In the genomic region with DNA sequence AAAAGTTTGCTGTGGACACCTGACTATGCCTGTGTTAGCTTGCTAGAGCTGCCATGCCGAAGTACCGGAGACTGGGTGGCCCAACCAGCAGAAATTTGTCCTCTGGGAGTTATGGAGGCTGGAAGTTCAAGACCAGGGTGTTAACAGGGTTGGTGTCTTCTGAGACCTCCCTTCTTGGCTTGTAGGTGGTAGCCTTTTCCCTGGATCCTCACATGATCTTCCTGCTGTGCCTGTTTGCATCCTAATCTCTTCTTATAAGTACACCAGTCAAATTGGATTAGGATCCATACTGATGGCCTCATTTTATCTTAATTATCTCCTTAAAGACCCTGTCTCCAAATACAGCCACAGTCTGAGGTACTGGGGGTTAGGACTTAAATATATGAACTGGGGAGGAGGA, we compare ENCODE assay signal across 8 cellular contexts. TPM values are rescaled to one million over a fixed set of nuclear protein-coding genes. Genes with fewer than 3 reads are reported as not detected.
A peak's percentile ranks its signal among the peaks of the same experiment; 100 is the strongest.
DNase-seq lines count a peak whose midpoint lies in the region; ATAC-seq, FAIRE-seq and TF ChIP-seq lines count a peak whose summit lies in the region.

No MANE protein-coding gene starts in this region.

- H4K20me1 ChIP-seq in OCI-LY1 (ENCODE audit: insufficient read depth, low read length) (no peaks in the 10 kb centered on the region), endothelial cell of umbilical vein (replicated peaks; ENCODE audit: control insufficient read depth, extremely low read depth, insufficient read depth, low read length) (no peaks in the 10 kb centered on the region)

- H3K9me3 ChIP-seq in Caco-2 (no peaks in the 10 kb centered on the region), OCI-LY1 (ENCODE audit: low read length) (no peaks in the 10 kb centered on the region), endothelial cell of umbilical vein (replicated peaks; ENCODE audit: control insufficient read depth, insufficient read depth, low read length) (no peaks in the 10 kb centered on the region), ovary (no peaks in the 10 kb centered on the region)

- BruUV-seq in Caco-2 (replicated peaks; lab: Mats Ljungman, UMichigan) (no TSS peak), endothelial cell of umbilical vein (replicated peaks; lab: Mats Ljungman, UMichigan) (TSS peak; percentile 62)

- peak overlapping the region; percentile 92 for H3K4me3 Mint-ChIP-seq in Caco-2 (ENCODE audit: unreplicated experiment)

- TF ChIP-seq EP300 in ovary (IDR thresholded peaks at IDR 0.05) = no peak

- CTCF ChIA-PET in Caco-2 (lab: Charles Lee) (no interaction called here), endothelial cell of umbilical vein (lab: Charles Lee) (no interaction called here)

- no peaks in the 10 kb centered on the region for H3K9me3 Mint-ChIP-seq in Caco-2 (ENCODE audit: unreplicated experiment)

- H3K4me3 ChIP-seq in Caco-2 (ENCODE audit: low read depth, low read length) (peak overlapping the region; percentile 93), OCI-LY1 (ENCODE audit: low read depth, low read length, poor library complexity, severe bottlenecking) (peak overlapping the region; percentile 96), endothelial cell of umbilical vein (replicated peaks in 1 of 3; ENCODE audit: insufficient read depth in 1 of 3, low read depth in 1 of 3, low read length in 3 of 3) (peak overlapping the region; percentile 82 to 98 (median 91)), ovary (peak overlapping the region; percentile 57)

- no peaks in the 10 kb centered on the region for H3K27me3 Mint-ChIP-seq in Caco-2 (ENCODE audit: insufficient read depth, unreplicated experiment)

- WGBS in ovary, 3 donors = 64 to 71% (median 67%) methylated on average over 2 of the region's 2 CpGs

- FAIRE-seq in endothelial cell of umbilical vein (lab: Jason Lieb, UNC) = no peak

- H3K9ac ChIP-seq in OCI-LY1 (ENCODE audit: low read length) (peak overlapping the region; percentile 96), endothelial cell of umbilical vein (replicated peaks; ENCODE audit: extremely low read depth, insufficient read depth, low read length) (peak overlapping the region; percentile 76)

- TF ChIP-seq CTCF in Caco-2 (IDR thresholded peaks at IDR 0.05; ENCODE audit: insufficient read depth in 1 of 2, low read depth in 1 of 2, low read length in 1 of 2, severe bottlenecking in 1 of 2, unreplicated experiment in 1 of 2) (no peak), OCI-LY1 (IDR thresholded peaks at IDR 0.05; ENCODE audit: low read length) (no peak), endothelial cell of umbilical vein (IDR thresholded peaks at IDR 0.05; ENCODE audit: extremely low read depth in 1 of 2, insufficient read depth in 1 of 2, low read depth in 1 of 2, low read length in 2 of 2) (no peak), ovary (IDR thresholded peaks at IDR 0.05) (no peak)

- peak overlapping the region; percentile 50 for H3K27ac Mint-ChIP-seq in Caco-2 (ENCODE audit: unreplicated experiment)

- no peak for ATAC-seq in activated CD4-positive, CD25-positive, alpha-beta regulatory T cell treated with anti-CD3 and anti-CD28 coated beads, Interleukin-2, amount 50 U/mL, for 24 hours
- no peak for ATAC-seq in GM21526 (IDR thresholded peaks at IDR 0.05; ENCODE audit: low FRiP score, unreplicated experiment)
- no peak for ATAC-seq in HG02870 (IDR thresholded peaks at IDR 0.05; ENCODE audit: unreplicated experiment)

- H3K4me1 ChIP-seq in Caco-2 (0 out of 2 replicates have a peak, but pooled peaks cover 10% of the 10 kb centered on the region), OCI-LY1 (ENCODE audit: insufficient read depth, low read length, severe bottlenecking) (peaks cover 19% of the 10 kb centered on the region), endothelial cell of umbilical vein (ENCODE audit: control insufficient read depth, extremely low read depth, insufficient read depth, low read length) (peaks cover 6% of the 10 kb centered on the region), ovary (ENCODE audit: insufficient read depth) (peaks cover 12% of the 10 kb centered on the region)

- H3K4me2 ChIP-seq in OCI-LY1 (ENCODE audit: low read length) = peak overlapping the region; percentile 97
- peak overlapping the region; percentile 97 for H3K4me2 ChIP-seq in endothelial cell of umbilical vein (ENCODE audit: insufficient read depth, low read length)

- H3K36me3 ChIP-seq in Caco-2 (ENCODE audit: control insufficient read depth, insufficient read depth, low read length) (no peaks in the 10 kb centered on the region; the same call in 1 of the 2 replicates), OCI-LY1 (ENCODE audit: insufficient read depth, low read length) (peaks cover 19% of the 10 kb centered on the region; the same call in 1 of the 2 replicates), endothelial cell of umbilical vein (ENCODE audit: control insufficient read depth in 2 of 2, extremely low read depth in 1 of 2, insufficient read depth in 2 of 2, low read length in 2 of 2) (no peaks in the 10 kb centered on the region), ovary (no peaks in the 10 kb centered on the region)

- H3K9me1 ChIP-seq in endothelial cell of umbilical vein (replicated peaks; ENCODE audit: control insufficient read depth, extremely low read depth, insufficient read depth, low read length) = no peaks in the 10 kb centered on the region

- TF ChIP-seq POLR2A in endothelial cell of umbilical vein (IDR thresholded peaks at IDR 0.05; ENCODE audit: low read depth, low read length) (no peak), ovary (IDR thresholded peaks at IDR 0.05) (no peak)

- DNase-seq in Caco-2 (no peak), endothelial cell of umbilical vein (ENCODE audit: low read depth, low spot score) (no peak), ovary (no peak), ureter (ENCODE audit: low spot score) (no peak)

- H3F3A ChIP-seq in OCI-LY1 (ENCODE audit: insufficient read depth, low read length) = 0 out of 2 replicates have a peak, but pooled peaks cover 5% of the 10 kb centered on the region

- H3K27ac ChIP-seq in OCI-LY1 (ENCODE audit: low read depth, low read length, poor library complexity, severe bottlenecking) = no peak overlapping the region
- no peak overlapping the region for H3K27ac ChIP-seq in endothelial cell of umbilical vein (ENCODE audit: insufficient read depth, low read depth, low read length)
- no peak overlapping the region for H3K27ac ChIP-seq in ovary

- intact Hi-C loops in Caco-2 (cut with micrococcal nuclease; ENCODE audit: unreplicated experiment) = loop anchor here (1.0 kb wide), 1 partner anchor 39 kb away; no protein-coding TSS in a partner anchor
- intact Hi-C loops in endothelial cell of umbilical vein (cut with micrococcal nuclease) = loop anchor here (5.0 kb wide), 1 partner anchor 38 kb away; no protein-coding TSS in a partner anchor
- intact Hi-C loops in ovary (cut with DNase I) = no loop called here

- H3K9me2 ChIP-seq in OCI-LY1 (ENCODE audit: low read depth, low read length) = no peaks in the 10 kb centered on the region

- POLR2A ChIA-PET in Caco-2 (lab: Charles Lee) (no interaction called here), endothelial cell of umbilical vein (lab: Charles Lee) (no interaction called here)

- H3K36me3 Mint-ChIP-seq in Caco-2 (ENCODE audit: insufficient read depth, unreplicated experiment) = peaks cover 21% of the 10 kb centered on the region

- H3K27me3 ChIP-seq in Caco-2 (replicated peaks; ENCODE audit: control insufficient read depth, insufficient read depth, low read length) = no peaks in the 10 kb centered on the region
- H3K27me3 ChIP-seq in OCI-LY1 (ENCODE audit: insufficient read depth, low read length) = no peaks in the 10 kb centered on the region
- H3K27me3 ChIP-seq in endothelial cell of umbilical vein (ENCODE audit: control insufficient read depth in 2 of 2, insufficient read depth in 2 of 2, low read length in 2 of 2) = peaks cover 0 to 7% of the 10 kb centered on the region in 2 experiments
- no peaks in the 10 kb centered on the region for H3K27me3 ChIP-seq in ovary

- dilution Hi-C loops in endothelial cell of umbilical vein (cut with MboI; ENCODE audit: extremely low pct_ligation_motif_present, low sequenced_read_pairs) = no loop called here

- H3K4me1 Mint-ChIP-seq in Caco-2 (ENCODE audit: low read depth, unreplicated experiment) = no peaks in the 10 kb centered on the region

- H2AFZ ChIP-seq in OCI-LY1 (ENCODE audit: low read length) = no peak overlapping the region
- H2AFZ ChIP-seq in endothelial cell of umbilical vein (ENCODE audit: low read depth, low read length) = no peak overlapping the region

- H3K79me2 ChIP-seq in OCI-LY1 (ENCODE audit: insufficient read depth, low read length) (peaks cover 10% of the 10 kb centered on the region), endothelial cell of umbilical vein (ENCODE audit: control insufficient read depth, insufficient read depth, low read length) (peaks cover 20% of the 10 kb centered on the region)

TF ChIP-seq in endothelial cell of umbilical vein, 7 proteins besides CTCF, POLR2A, EP300 and RAD21:
- no peak for TF ChIP-seq GATA2 (IDR thresholded peaks at IDR 0.05; ENCODE audit: insufficient read depth, insufficient read length, low read depth, low read length)
- TF ChIP-seq POLR2AphosphoS5 (IDR thresholded peaks at IDR 0.05; ENCODE audit: insufficient read depth, low read depth, low read length) = no peak
- no peak for TF ChIP-seq FOS (IDR thresholded peaks at IDR 0.05; ENCODE audit: borderline replicate concordance, insufficient read depth, low read length)
TF ChIP-seq in endothelial cell of umbilical vein: peak in this region for 0.

RNA-seq across cellular contexts. Expression of a gene that starts 0.8 kb away (rescaled TPM):
- total RNA-seq in Caco-2 (2022) (35.7 and 36.7 TPM in 2 replicates), endothelial cell of umbilical vein (9.8 and 11.5 TPM in 2 replicates), ovary (10 to 100 TPM in 5 of 7 donors, 1 to 10 TPM in 2; 5.7 to 19.0 (median 11.7) TPM), ureter (18.9 TPM)
- polyA plus RNA-seq in endothelial cell of umbilical vein (20.2 and 25.8 TPM in 2 replicates), ovary (1 to 10 TPM; 5.9 to 8.5 TPM)
- polyA plus RNA-seq in endothelial cell of umbilical vein (2011; cell fraction: cytosol; rRNA removed) = 12.9 and 14.7 TPM in 2 replicates
- 7.2 and 7.3 TPM in 2 replicates for polyA plus RNA-seq in endothelial cell of umbilical vein (2011; cell fraction: nucleus; rRNA removed)
- 12.1 and 12.6 TPM in 2 replicates for polyA plus RNA-seq in endothelial cell of umbilical vein (2012)
- polyA minus RNA-seq in endothelial cell of umbilical vein = 9.8 and 10.8 TPM in 2 replicates
- polyA minus RNA-seq in endothelial cell of umbilical vein (2011; cell fraction: cytosol; rRNA and poly(A)+ RNA removed) = 7.7 TPM
- 3.3 and 4.4 TPM in 2 replicates for polyA minus RNA-seq in endothelial cell of umbilical vein (2011; cell fraction: nucleus; rRNA and poly(A)+ RNA removed)

Comparison
In these comparisons a context has a peak if more than half of its experiments do, and no peak if none do; other contexts are left out.
1. intact Hi-C loops: an anchor here in Caco-2 (1.0 kb wide) and endothelial cell of umbilical vein (5.0 kb wide); none called in ovary.